12 cellular contexts compared by ENCODE assay signal in genomic region chr10:59773088-59773487, GRCh38. TPM values are rescaled to one million over a fixed set of nuclear protein-coding genes. Genes with fewer than 3 reads are reported as not detected.
"Had no signal": no experiment of that assay in that cellular context is flagged by ENCODE, and none has a peak within 500 bp of the region (broad histone marks: within the 10 kb centered on the region; RNA-seq: fewer than 3 reads in every experiment).

No MANE protein-coding gene starts in this region.

- H3K27ac ChIP-seq: GM23248, HL-60 had no signal

- DNase-seq: GM23248, GOT3, H7, HFFc6, KBM-7 had no signal

- FAIRE-seq: HepG2 had no signal

- H3K9me3 ChIP-seq: HAP-1 had no signal

- H3K4me1 ChIP-seq: HAP-1 had no signal

- ATAC-seq: HCT116, HepG2 had no signal

- H3K4me3 ChIP-seq: GM23248, HAP-1 had no signal

- H3K36me3 ChIP-seq: HAP-1 had no signal

RNA-seq across cellular contexts. Expression of gene MRLN, which starts 19.8 kb away (rescaled TPM):
- total RNA-seq: GM23248, H4, H7, HepG2, HFFc6, HT1080 had no signal
- polyA plus RNA-seq: GM23248, HepG2, IgD-negative memory B cell had no signal
